Comparison of ENCODE assay signal across 1 cellular context in the genomic region with DNA sequence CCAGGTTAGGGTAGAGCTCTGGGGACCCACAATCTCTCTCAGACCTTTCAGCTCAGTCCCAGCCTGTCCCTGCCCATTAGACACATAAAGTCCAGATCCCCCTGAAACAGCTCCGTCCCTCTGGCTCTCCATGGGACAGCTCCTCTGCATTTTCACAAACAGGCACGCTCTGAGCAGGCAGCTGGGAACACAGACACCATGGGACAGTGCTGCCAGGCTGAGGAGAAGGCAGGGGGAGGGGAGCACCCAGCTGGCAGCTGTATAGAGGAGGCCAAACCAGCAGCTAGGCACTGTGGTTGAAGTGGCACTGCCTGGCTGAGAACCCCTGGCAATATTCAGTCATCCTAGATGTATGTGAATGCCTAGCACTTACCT.
TF ChIP-seq lines count a peak whose summit lies in the region.

No MANE protein-coding gene starts in this region.

TF ChIP-seq in GM23338, 12 proteins besides CTCF, POLR2A, EP300 and RAD21 (continued from another document):
- TF ChIP-seq, protein P1, sequence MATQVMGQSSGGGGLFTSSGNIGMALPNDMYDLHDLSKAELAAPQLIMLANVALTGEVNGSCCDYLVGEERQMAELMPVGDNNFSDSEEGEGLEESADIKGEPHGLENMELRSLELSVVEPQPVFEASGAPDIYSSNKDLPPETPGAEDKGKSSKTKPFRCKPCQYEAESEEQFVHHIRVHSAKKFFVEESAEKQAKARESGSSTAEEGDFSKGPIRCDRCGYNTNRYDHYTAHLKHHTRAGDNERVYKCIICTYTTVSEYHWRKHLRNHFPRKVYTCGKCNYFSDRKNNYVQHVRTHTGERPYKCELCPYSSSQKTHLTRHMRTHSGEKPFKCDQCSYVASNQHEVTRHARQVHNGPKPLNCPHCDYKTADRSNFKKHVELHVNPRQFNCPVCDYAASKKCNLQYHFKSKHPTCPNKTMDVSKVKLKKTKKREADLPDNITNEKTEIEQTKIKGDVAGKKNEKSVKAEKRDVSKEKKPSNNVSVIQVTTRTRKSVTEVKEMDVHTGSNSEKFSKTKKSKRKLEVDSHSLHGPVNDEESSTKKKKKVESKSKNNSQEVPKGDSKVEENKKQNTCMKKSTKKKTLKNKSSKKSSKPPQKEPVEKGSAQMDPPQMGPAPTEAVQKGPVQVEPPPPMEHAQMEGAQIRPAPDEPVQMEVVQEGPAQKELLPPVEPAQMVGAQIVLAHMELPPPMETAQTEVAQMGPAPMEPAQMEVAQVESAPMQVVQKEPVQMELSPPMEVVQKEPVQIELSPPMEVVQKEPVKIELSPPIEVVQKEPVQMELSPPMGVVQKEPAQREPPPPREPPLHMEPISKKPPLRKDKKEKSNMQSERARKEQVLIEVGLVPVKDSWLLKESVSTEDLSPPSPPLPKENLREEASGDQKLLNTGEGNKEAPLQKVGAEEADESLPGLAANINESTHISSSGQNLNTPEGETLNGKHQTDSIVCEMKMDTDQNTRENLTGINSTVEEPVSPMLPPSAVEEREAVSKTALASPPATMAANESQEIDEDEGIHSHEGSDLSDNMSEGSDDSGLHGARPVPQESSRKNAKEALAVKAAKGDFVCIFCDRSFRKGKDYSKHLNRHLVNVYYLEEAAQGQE (IDR thresholded peaks at IDR 0.05; ENCODE audit: unreplicated experiment): no peak
- TF ChIP-seq, protein P2, sequence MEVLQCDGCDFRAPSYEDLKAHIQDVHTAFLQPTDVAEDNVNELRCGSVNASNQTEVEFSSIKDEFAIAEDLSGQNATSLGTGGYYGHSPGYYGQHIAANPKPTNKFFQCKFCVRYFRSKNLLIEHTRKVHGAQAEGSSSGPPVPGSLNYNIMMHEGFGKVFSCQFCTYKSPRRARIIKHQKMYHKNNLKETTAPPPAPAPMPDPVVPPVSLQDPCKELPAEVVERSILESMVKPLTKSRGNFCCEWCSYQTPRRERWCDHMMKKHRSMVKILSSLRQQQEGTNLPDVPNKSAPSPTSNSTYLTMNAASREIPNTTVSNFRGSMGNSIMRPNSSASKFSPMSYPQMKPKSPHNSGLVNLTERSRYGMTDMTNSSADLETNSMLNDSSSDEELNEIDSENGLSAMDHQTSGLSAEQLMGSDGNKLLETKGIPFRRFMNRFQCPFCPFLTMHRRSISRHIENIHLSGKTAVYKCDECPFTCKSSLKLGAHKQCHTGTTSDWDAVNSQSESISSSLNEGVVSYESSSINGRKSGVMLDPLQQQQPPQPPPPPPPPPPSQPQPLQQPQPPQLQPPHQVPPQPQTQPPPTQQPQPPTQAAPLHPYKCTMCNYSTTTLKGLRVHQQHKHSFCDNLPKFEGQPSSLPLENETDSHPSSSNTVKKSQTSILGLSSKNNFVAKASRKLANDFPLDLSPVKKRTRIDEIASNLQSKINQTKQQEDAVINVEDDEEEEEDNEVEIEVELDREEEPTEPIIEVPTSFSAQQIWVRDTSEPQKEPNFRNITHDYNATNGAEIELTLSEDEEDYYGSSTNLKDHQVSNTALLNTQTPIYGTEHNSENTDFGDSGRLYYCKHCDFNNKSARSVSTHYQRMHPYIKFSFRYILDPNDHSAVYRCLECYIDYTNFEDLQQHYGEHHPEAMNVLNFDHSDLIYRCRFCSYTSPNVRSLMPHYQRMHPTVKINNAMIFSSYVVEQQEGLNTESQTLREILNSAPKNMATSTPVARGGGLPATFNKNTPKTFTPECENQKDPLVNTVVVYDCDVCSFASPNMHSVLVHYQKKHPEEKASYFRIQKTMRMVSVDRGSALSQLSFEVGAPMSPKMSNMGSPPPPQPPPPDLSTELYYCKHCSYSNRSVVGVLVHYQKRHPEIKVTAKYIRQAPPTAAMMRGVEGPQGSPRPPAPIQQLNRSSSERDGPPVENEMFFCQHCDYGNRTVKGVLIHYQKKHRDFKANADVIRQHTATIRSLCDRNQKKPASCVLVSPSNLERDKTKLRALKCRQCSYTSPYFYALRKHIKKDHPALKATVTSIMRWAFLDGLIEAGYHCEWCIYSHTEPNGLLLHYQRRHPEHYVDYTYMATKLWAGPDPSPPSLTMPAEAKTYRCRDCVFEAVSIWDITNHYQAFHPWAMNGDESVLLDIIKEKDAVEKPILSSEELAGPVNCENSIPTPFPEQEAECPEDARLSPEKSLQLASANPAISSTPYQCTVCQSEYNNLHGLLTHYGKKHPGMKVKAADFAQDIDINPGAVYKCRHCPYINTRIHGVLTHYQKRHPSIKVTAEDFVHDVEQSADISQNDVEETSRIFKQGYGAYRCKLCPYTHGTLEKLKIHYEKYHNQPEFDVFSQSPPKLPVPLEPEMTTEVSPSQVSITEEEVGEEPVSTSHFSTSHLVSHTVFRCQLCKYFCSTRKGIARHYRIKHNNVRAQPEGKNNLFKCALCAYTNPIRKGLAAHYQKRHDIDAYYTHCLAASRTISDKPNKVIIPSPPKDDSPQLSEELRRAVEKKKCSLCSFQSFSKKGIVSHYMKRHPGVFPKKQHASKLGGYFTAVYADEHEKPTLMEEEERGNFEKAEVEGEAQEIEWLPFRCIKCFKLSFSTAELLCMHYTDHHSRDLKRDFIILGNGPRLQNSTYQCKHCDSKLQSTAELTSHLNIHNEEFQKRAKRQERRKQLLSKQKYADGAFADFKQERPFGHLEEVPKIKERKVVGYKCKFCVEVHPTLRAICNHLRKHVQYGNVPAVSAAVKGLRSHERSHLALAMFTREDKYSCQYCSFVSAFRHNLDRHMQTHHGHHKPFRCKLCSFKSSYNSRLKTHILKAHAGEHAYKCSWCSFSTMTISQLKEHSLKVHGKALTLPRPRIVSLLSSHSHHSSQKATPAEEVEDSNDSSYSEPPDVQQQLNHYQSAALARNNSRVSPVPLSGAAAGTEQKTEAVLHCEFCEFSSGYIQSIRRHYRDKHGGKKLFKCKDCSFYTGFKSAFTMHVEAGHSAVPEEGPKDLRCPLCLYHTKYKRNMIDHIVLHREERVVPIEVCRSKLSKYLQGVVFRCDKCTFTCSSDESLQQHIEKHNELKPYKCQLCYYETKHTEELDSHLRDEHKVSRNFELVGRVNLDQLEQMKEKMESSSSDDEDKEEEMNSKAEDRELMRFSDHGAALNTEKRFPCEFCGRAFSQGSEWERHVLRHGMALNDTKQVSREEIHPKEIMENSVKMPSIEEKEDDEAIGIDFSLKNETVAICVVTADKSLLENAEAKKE (CRISPR knock-in tag; IDR thresholded peaks at IDR 0.05): no peak
